ENCODE assay signal across 7 cellular contexts in the genomic region with DNA sequence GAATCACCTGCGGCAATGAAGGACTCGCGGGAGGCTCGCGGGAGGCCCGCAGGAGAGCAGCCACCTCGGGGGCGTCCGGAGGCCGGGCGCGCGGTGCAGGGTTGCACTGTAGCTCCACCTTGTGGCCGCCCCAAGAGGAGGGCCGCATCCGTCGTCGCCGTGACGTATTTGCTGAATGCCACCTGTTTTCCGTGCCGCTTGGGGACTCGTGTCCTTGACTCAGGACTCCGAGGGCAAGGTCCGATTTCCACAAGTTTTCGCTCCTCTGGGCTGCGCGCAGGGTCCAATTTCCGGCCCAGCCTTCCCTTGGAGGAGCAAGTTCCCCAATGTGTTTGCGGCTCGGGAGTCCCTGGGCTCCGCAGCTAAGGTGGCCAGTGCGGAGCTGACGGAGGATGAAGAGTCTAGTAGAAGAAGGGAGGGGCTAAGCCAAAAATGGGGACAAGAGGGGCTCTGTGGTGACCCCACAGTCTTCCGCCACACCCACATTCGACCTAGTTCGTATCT. TPM values are rescaled to one million over a fixed set of nuclear protein-coding genes. Genes with fewer than 3 reads are reported as not detected.
DNase-seq lines count a peak whose midpoint lies in the region; ATAC-seq, FAIRE-seq and TF ChIP-seq lines count a peak whose summit lies in the region.

No MANE protein-coding gene starts in this region.

- H3K79me2 ChIP-seq in keratinocyte (ENCODE audit: control insufficient read depth, insufficient read depth, low read length) = no peaks in the 10 kb centered on the region

- peak; percentile 28 for DNase-seq in NCI-H2107 (lab: John Stamatoyannopoulos, UW)
- peak; percentile 74 for DNase-seq in WERI-Rb-1
- DNase-seq in bronchial epithelial cell (ENCODE audit: low read depth) = peak; percentile 28
- DNase-seq in keratinocyte (ENCODE audit: low read depth, low spot score) = no peak
- peak; percentile 37 to 53 (median 48) for DNase-seq in stimulated activated CD4-positive, alpha-beta T cell treated with anti-CD3 and anti-CD28 coated beads, Interleukin-1b, Interleukin-23, amount 100 ng/mL, for 24 hours (ENCODE audit: low read depth in 4 of 4, low spot score in 1 of 4)

- H3K4me1 ChIP-seq in keratinocyte (ENCODE audit: control insufficient read depth, extremely low read depth, insufficient read depth, low read length) = peaks cover 20% of the 10 kb centered on the region

- H3K27me3 ChIP-seq in WERI-Rb-1 (ENCODE audit: insufficient read depth, low read depth, severe bottlenecking) (peaks cover 30% of the 10 kb centered on the region), bronchial epithelial cell (ENCODE audit: control insufficient read depth, insufficient read depth, low read length) (no peaks in the 10 kb centered on the region), keratinocyte (ENCODE audit: control insufficient read depth, extremely low read depth, insufficient read depth, low read length) (no peaks in the 10 kb centered on the region)

- H3K4me2 ChIP-seq in keratinocyte (ENCODE audit: control insufficient read depth, extremely low read depth, insufficient read depth, low read depth, low read length) = peak overlapping the region; percentile 76

- ATAC-seq in GM18508 (IDR thresholded peaks at IDR 0.05; ENCODE audit: insufficient read depth, unreplicated experiment) = peak; percentile 45
- peak; percentile 54 for ATAC-seq in HG02852 (IDR thresholded peaks at IDR 0.05; ENCODE audit: unreplicated experiment)

- FAIRE-seq in bronchial epithelial cell (lab: Jason Lieb, UNC) (no peak), keratinocyte (lab: Jason Lieb, UNC) (no peak)

- dilution Hi-C loops in keratinocyte (cut with MboI; ENCODE audit: extremely low pct_ligation_motif_present, low sequenced_read_pairs) = no loop called here

- H2AFZ ChIP-seq in keratinocyte (ENCODE audit: control insufficient read depth, low read length) = peak overlapping the region; percentile 93

- H3K4me3 ChIP-seq in WERI-Rb-1 (ENCODE audit: low read depth, low read length) (peak overlapping the region; percentile 63), bronchial epithelial cell (ENCODE audit: low read depth, low read length) (peak overlapping the region; percentile 65), keratinocyte (ENCODE audit: control insufficient read depth in 2 of 3, extremely low read depth in 1 of 3, insufficient read depth in 2 of 3, low read depth in 1 of 3, low read length in 3 of 3) (peak overlapping the region; percentile 48 to 83 (median 69))

- H3K27ac ChIP-seq in WERI-Rb-1 (peak overlapping the region; percentile 49), keratinocyte (ENCODE audit: control insufficient read depth, insufficient read depth, low read length) (peak overlapping the region; percentile 60)

- no peaks in the 10 kb centered on the region for H3K9me1 ChIP-seq in keratinocyte (ENCODE audit: control insufficient read depth, extremely low read depth, insufficient read depth, low read length)

- no peaks in the 10 kb centered on the region for H4K20me1 ChIP-seq in keratinocyte (ENCODE audit: control insufficient read depth, extremely low read depth, insufficient read depth, low read length)

- H3K9me3 ChIP-seq in WERI-Rb-1 (ENCODE audit: severe bottlenecking) (no peaks in the 10 kb centered on the region), keratinocyte (ENCODE audit: control insufficient read depth, low read depth, low read length) (peaks cover 1% of the 10 kb centered on the region)

- H3K9ac ChIP-seq in keratinocyte (ENCODE audit: control insufficient read depth, extremely low read depth, insufficient read depth, low read length) = peak overlapping the region; percentile 69

- H3K36me3 ChIP-seq in WERI-Rb-1 (no peaks in the 10 kb centered on the region), bronchial epithelial cell (ENCODE audit: control insufficient read depth, insufficient read depth, low read length) (no peaks in the 10 kb centered on the region), keratinocyte (ENCODE audit: control insufficient read depth in 2 of 2, extremely low read depth in 1 of 2, insufficient read depth in 2 of 2, low read length in 2 of 2) (no peaks in the 10 kb centered on the region)

- TF ChIP-seq CTCF in WERI-Rb-1 (IDR thresholded peaks at IDR 0.05; ENCODE audit: low read depth, low read length) (peak; percentile 84), bronchial epithelial cell (IDR thresholded peaks at IDR 0.05; ENCODE audit: insufficient read depth, low read length, severe bottlenecking) (peak; percentile 84), keratinocyte (optimal IDR thresholded peaks at IDR 0.05 in 1 of 3, IDR thresholded peaks at IDR 0.05 in 1 of 3, conservative IDR thresholded peaks at IDR 0.05 in 1 of 3; ENCODE audit: extremely low read depth in 1 of 3, insufficient read depth in 2 of 3, low read length in 3 of 3) (peak in 2 of 3 experiments; percentile 53 to 85)

RNA-seq across cellular contexts. Expression of a gene that starts 10.7 kb away (rescaled TPM):
- 21.1 and 25.3 TPM in 2 replicates for total RNA-seq in bronchial epithelial cell
- 5.9 to 10.1 TPM (median 8.7 TPM) in 3 replicates for polyA plus RNA-seq in keratinocyte
- polyA plus RNA-seq in keratinocyte (2011; ENCODE audit: low read depth) = 11.7 TPM
- polyA plus RNA-seq in keratinocyte (2011; cell fraction: cytosol; rRNA removed) = 5.4 and 8.1 TPM in 2 replicates
- 6.2 and 6.8 TPM in 2 replicates for polyA plus RNA-seq in keratinocyte (2011; cell fraction: nucleus; rRNA removed)
- 5.0 and 6.5 TPM in 2 replicates for polyA plus RNA-seq in keratinocyte (2012; ENCODE audit: low replicate concordance)
- 5.0 to 11.3 TPM (median 5.9 TPM) in 3 replicates for polyA minus RNA-seq in keratinocyte
- 1.3 TPM for polyA minus RNA-seq in keratinocyte (2011; cell fraction: cytosol; rRNA and poly(A)+ RNA removed)
- polyA minus RNA-seq in keratinocyte (2011; cell fraction: nucleus; rRNA and poly(A)+ RNA removed) = 1.6 and 6.4 TPM in 2 replicates

RNA-seq across cellular contexts. Expression of a gene that starts 10.8 kb away (rescaled TPM):
- 0.51 TPM in 1 of 2 replicates, not detected in the other for total RNA-seq in bronchial epithelial cell
- 4.4 to 22.1 TPM (median 7.2 TPM) in 3 replicates for polyA plus RNA-seq in keratinocyte
- polyA plus RNA-seq in keratinocyte (2011; ENCODE audit: low read depth) = 8.2 TPM
- polyA plus RNA-seq in keratinocyte (2011; cell fraction: cytosol; rRNA removed) = 6.3 and 8.3 TPM in 2 replicates
- polyA plus RNA-seq in keratinocyte (2011; cell fraction: nucleus; rRNA removed) = 33.4 and 52.7 TPM in 2 replicates
- 3.0 and 15.0 TPM in 2 replicates for polyA plus RNA-seq in keratinocyte (2012; ENCODE audit: low replicate concordance)
- 5.1 to 30.3 TPM (median 8.7 TPM) in 3 replicates for polyA minus RNA-seq in keratinocyte
- 8.4 TPM for polyA minus RNA-seq in keratinocyte (2011; cell fraction: cytosol; rRNA and poly(A)+ RNA removed)
- polyA minus RNA-seq in keratinocyte (2011; cell fraction: nucleus; rRNA and poly(A)+ RNA removed) = 13.8 and 22.4 TPM in 2 replicates
